8 cellular contexts compared by ENCODE assay signal in genomic region chr11:117097567-117098268, GRCh38. TPM values are rescaled to one million over a fixed set of nuclear protein-coding genes. Genes with fewer than 3 reads are reported as not detected.
A peak's percentile ranks its signal among the peaks of the same experiment; 100 is the strongest.
DNase-seq lines count a peak whose midpoint lies in the region; ATAC-seq lines count a peak whose summit lies in the region.

No MANE protein-coding gene starts in this region.

- H3K4me1 Mint-ChIP-seq in activated CD4-positive, alpha-beta T cell treated with anti-CD3 and anti-CD28 coated beads, Interleukin-2, amount 10 ng/mL, durations not matched to agents 7 days and 5 days, result peaks cover 62% of the 10 kb centered on the region
- peaks cover 55 to 57% of the 10 kb centered on the region in 2 donors for H3K4me1 Mint-ChIP-seq in effector memory CD8-positive, alpha-beta T cell (ENCODE audit: low read depth in 2 of 2)

- H3K27me3 Mint-ChIP-seq in activated CD4-positive, alpha-beta T cell treated with anti-CD3 and anti-CD28 coated beads, Interleukin-2, amount 10 ng/mL, durations not matched to agents 7 days and 5 days, result peaks cover 2% of the 10 kb centered on the region
- no peaks in the 10 kb centered on the region for H3K27me3 Mint-ChIP-seq in effector memory CD8-positive, alpha-beta T cell

- peak; percentile 12 for ATAC-seq in GM21515 (IDR thresholded peaks at IDR 0.05; ENCODE audit: unreplicated experiment)
- ATAC-seq in effector memory CD8-positive, alpha-beta T cell (replicated peaks), result peak; percentile 3

- POLR2A ChIA-PET in activated CD4-positive, alpha-beta T cell treated with anti-CD3 and anti-CD28 coated beads, Interleukin-2, amount 10 ng/mL, durations not matched to agents 7 days and 5 days (lab: Charles Lee), result no interaction called here

- H3K4me3 ChIP-seq in HUES64 (ENCODE audit: low read length) (peak overlapping the region; percentile 76), mononuclear cell (ENCODE audit: low read length) (peak overlapping the region; percentile 70)

- no peaks in the 10 kb centered on the region for H3K27me3 ChIP-seq in HUES64 (ENCODE audit: insufficient read depth, low read length)
- H3K27me3 ChIP-seq in mononuclear cell (ENCODE audit: insufficient read depth, low read length), result no peaks in the 10 kb centered on the region

- H3K27ac ChIP-seq in HUES64 (ENCODE audit: low read depth, low read length), result peak overlapping the region; percentile 75

- WGBS in HUES64, result under 1% methylated on average over 62 of the region's 62 CpGs

- H3K9me3 ChIP-seq in HUES64 (ENCODE audit: insufficient read depth, low read depth, low read length), result no peaks in the 10 kb centered on the region
- no peaks in the 10 kb centered on the region for H3K9me3 ChIP-seq in mononuclear cell (ENCODE audit: low read depth, low read length)

- H3K36me3 Mint-ChIP-seq in activated CD4-positive, alpha-beta T cell treated with anti-CD3 and anti-CD28 coated beads, Interleukin-2, amount 10 ng/mL, durations not matched to agents 7 days and 5 days (ENCODE audit: low read depth), result peaks cover 9% of the 10 kb centered on the region
- H3K36me3 Mint-ChIP-seq in effector memory CD8-positive, alpha-beta T cell (ENCODE audit: insufficient read depth), result peaks cover 64% of the 10 kb centered on the region

- no peaks in the 10 kb centered on the region for H3K9me3 Mint-ChIP-seq in activated CD4-positive, alpha-beta T cell treated with anti-CD3 and anti-CD28 coated beads, Interleukin-2, amount 10 ng/mL, durations not matched to agents 7 days and 5 days
- H3K9me3 Mint-ChIP-seq in effector memory CD8-positive, alpha-beta T cell, result no peaks in the 10 kb centered on the region

- DNase-seq in Daoy (ENCODE audit: low read depth) (peak; percentile 39), superior temporal gyrus (ENCODE audit: extremely low spot score) (peak; percentile 72), A172 (ENCODE audit: low spot score) (no peak)
- peak; percentile 24 for DNase-seq in activated CD4-positive, alpha-beta T cell treated with anti-CD3 and anti-CD28 coated beads, Interleukin-2, amount 10 ng/mL, durations not matched to agents 7 days and 5 days
- DNase-seq in effector memory CD8-positive, alpha-beta T cell, result peak; percentile 17 to 41 (median 19)

- peak overlapping the region; percentile 93 for H3K27ac Mint-ChIP-seq in activated CD4-positive, alpha-beta T cell treated with anti-CD3 and anti-CD28 coated beads, Interleukin-2, amount 10 ng/mL, durations not matched to agents 7 days and 5 days
- H3K27ac Mint-ChIP-seq in effector memory CD8-positive, alpha-beta T cell, result peak overlapping the region; percentile 93 to 99

- no peaks in the 10 kb centered on the region for H3K36me3 ChIP-seq in HUES64 (ENCODE audit: insufficient read depth, low read length)

- peak overlapping the region; percentile 92 for H3K9ac ChIP-seq in HUES64 (ENCODE audit: low read depth, low read length)

- CTCF ChIA-PET in activated CD4-positive, alpha-beta T cell treated with anti-CD3 and anti-CD28 coated beads, Interleukin-2, amount 10 ng/mL, durations not matched to agents 7 days and 5 days (lab: Charles Lee), result interaction anchor here (1.2 to 2.3 kb wide), 7 partner anchors 8 to 308 kb away, joined by 3 to 12 read pairs (median 4); partner anchors contain the start of genes APOA5 and PAFAH1B2

- H3K4me3 Mint-ChIP-seq in activated CD4-positive, alpha-beta T cell treated with anti-CD3 and anti-CD28 coated beads, Interleukin-2, amount 10 ng/mL, durations not matched to agents 7 days and 5 days, result peak overlapping the region; percentile 89
- peak overlapping the region; percentile 88 to 98 for H3K4me3 Mint-ChIP-seq in effector memory CD8-positive, alpha-beta T cell

- H3K4me1 ChIP-seq in HUES64 (ENCODE audit: insufficient read depth, low read length), result peaks cover 23% of the 10 kb centered on the region
- peaks cover 53% of the 10 kb centered on the region for H3K4me1 ChIP-seq in mononuclear cell (ENCODE audit: insufficient read depth, low read length)

RNA-seq across cellular contexts. Expression of gene SIK3, which starts 0.5 kb away (rescaled TPM):
- total RNA-seq in Daoy (2014; rRNA removed; shearing (Covaris generic)), result 8.2 and 9.7 TPM in 2 replicates
- polyA plus RNA-seq in HUES64 (2013, experiment 1 of 2), result 15.5 TPM
- 15.5 TPM for polyA plus RNA-seq in HUES64 (2013, experiment 2 of 2)
- total RNA-seq in activated CD4-positive, alpha-beta T cell treated with anti-CD3 and anti-CD28 coated beads, Interleukin-2, amount 10 ng/mL, durations not matched to agents 7 days and 5 days, result 10 to 100 TPM; 37.5 to 39.6 TPM
- 40.0 TPM for total RNA-seq in mononuclear cell
- total RNA-seq in A172 (2014; rRNA removed; shearing (Covaris generic)), result 4.1 and 6.9 TPM in 2 replicates

RNA-seq across cellular contexts. Expression of gene PAFAH1B2, which starts 46.4 kb away (rescaled TPM):
- total RNA-seq in Daoy (2014; rRNA removed; shearing (Covaris generic)), result 112 and 123 TPM in 2 replicates
- 73.1 TPM for polyA plus RNA-seq in HUES64 (2013, experiment 1 of 2)
- polyA plus RNA-seq in HUES64 (2013, experiment 2 of 2), result 76.4 TPM
- total RNA-seq in activated CD4-positive, alpha-beta T cell treated with anti-CD3 and anti-CD28 coated beads, Interleukin-2, amount 10 ng/mL, durations not matched to agents 7 days and 5 days, result 10 to 100 TPM; 48.4 to 52.1 TPM
- total RNA-seq in mononuclear cell, result 110 TPM
- total RNA-seq in A172 (2014; rRNA removed; shearing (Covaris generic)), result 84.3 and 91.6 TPM in 2 replicates
